In genomic region chr19:45864629-45865082, GRCh38 we compare ENCODE assay signal across 9 cellular contexts. TPM values are rescaled to one million over a fixed set of nuclear protein-coding genes. Genes with fewer than 3 reads are reported as not detected.
DNase-seq lines count a peak whose midpoint lies in the region; ATAC-seq, FAIRE-seq and TF ChIP-seq lines count a peak whose summit lies in the region.
"Had no signal": no experiment of that assay in that cellular context is flagged by ENCODE, and none has a peak within 500 bp of the region (broad histone marks: within the 10 kb centered on the region; RNA-seq: fewer than 3 reads in every experiment).

No MANE protein-coding gene starts in this region.

- H3K4me3 Mint-ChIP-seq in activated CD8-positive, alpha-beta memory T cell treated with anti-CD3 and anti-CD28 coated beads, Interleukin-2, amount 10 ng/mL, durations not matched to agents 7 days and 5 days: peak overlapping the region; percentile 42
- peak overlapping the region; percentile 64 for H3K4me3 Mint-ChIP-seq in activated T-helper 2 cell treated with anti-CD3 and anti-CD28 coated beads, Interferon-gamma antibody, Interleukin-2, Interleukin-4, amounts not matched to agents 10 μg/mL and 5 μg/mL and 100 μg/mL, durations not matched to agents 14 hours and 24 hours and 36 hours (ENCODE audit: low read depth)

- CTCF ChIA-PET in activated CD8-positive, alpha-beta memory T cell treated with anti-CD3 and anti-CD28 coated beads, Interleukin-2, amount 10 ng/mL, durations not matched to agents 7 days and 5 days (lab: Charles Lee): interaction anchor here (1.0 to 8.2 kb wide), 9 partner anchors 11 to 152 kb away, joined by 3 to 117 read pairs (median 4); partner anchors contain the start of genes IRF2BP1, MYPOP and SIX5
- CTCF ChIA-PET in HepG2 (lab: Yijun Ruan, JAX; ENCODE audit: low intra/inter-chr PET ratio, low total read pairs): interaction anchor here (5.8 kb wide), 1 partner anchor 19 kb away, joined by 263 read pairs; the partner anchor contains the start of gene IRF2BP1

- no peak for FAIRE-seq in HepG2 (lab: Jason Lieb, UNC)

- TF ChIP-seq CTCF in HepG2 (CRISPR knock-in tag; IDR thresholded peaks at IDR 0.05): no peak
- no peak for TF ChIP-seq CTCF in stomach (IDR thresholded peaks at IDR 0.05)
- no peak for TF ChIP-seq CTCF in gastroesophageal sphincter (IDR thresholded peaks at IDR 0.05)

- peak overlapping the region; percentile 79 for H3K4me2 ChIP-seq in HepG2 (ENCODE audit: low read depth, low read length)

- H3K36me3 ChIP-seq in HepG2 (replicated peaks in 1 of 2; ENCODE audit: control insufficient read depth in 1 of 2, insufficient read depth in 2 of 2, low read length in 2 of 2) (peaks cover 1 to 2% of the 10 kb centered on the region in 2 experiments; a peak in 3 of 5 replicates), stomach (peaks cover 0 to 14% (median 6%) of the 10 kb centered on the region in 4 donors), gastroesophageal sphincter (peaks cover 0 to 13% of the 10 kb centered on the region in 2 donors)

- BruUV-seq in HepG2 (replicated peaks; lab: Mats Ljungman, UMichigan): TSS peak; percentile 69

- H3K27me3 Mint-ChIP-seq in activated CD8-positive, alpha-beta memory T cell treated with anti-CD3 and anti-CD28 coated beads, Interleukin-2, amount 10 ng/mL, durations not matched to agents 7 days and 5 days: peaks cover 34% of the 10 kb centered on the region
- H3K27me3 Mint-ChIP-seq in activated T-helper 2 cell treated with anti-CD3 and anti-CD28 coated beads, Interferon-gamma antibody, Interleukin-2, Interleukin-4, amounts not matched to agents 10 μg/mL and 5 μg/mL and 100 μg/mL, durations not matched to agents 14 hours and 24 hours and 36 hours (ENCODE audit: low read depth): peaks cover 29% of the 10 kb centered on the region

- no peak overlapping the region for H3K27ac Mint-ChIP-seq in activated CD8-positive, alpha-beta memory T cell treated with anti-CD3 and anti-CD28 coated beads, Interleukin-2, amount 10 ng/mL, durations not matched to agents 7 days and 5 days
- no peak overlapping the region for H3K27ac Mint-ChIP-seq in activated T-helper 2 cell treated with anti-CD3 and anti-CD28 coated beads, Interferon-gamma antibody, Interleukin-2, Interleukin-4, amounts not matched to agents 10 μg/mL and 5 μg/mL and 100 μg/mL, durations not matched to agents 14 hours and 24 hours and 36 hours

- intact Hi-C loops in activated T-helper 2 cell treated with anti-CD3 and anti-CD28 coated beads, Interferon-gamma antibody, Interleukin-2, Interleukin-4, amounts not matched to agents 10 μg/mL and 5 μg/mL and 100 μg/mL, durations not matched to agents 14 hours and 24 hours and 36 hours (cut with micrococcal nuclease): loop anchor here (1.0 to 5.0 kb wide), 2 partner anchors 131 to 132 kb away; partner anchors contain the start of genes CCDC61, FBXO46 and MEIOSIN
- intact Hi-C loops in HepG2 (cut with micrococcal nuclease; ENCODE audit: unreplicated experiment) (loop anchor here (1.0 kb wide), 1 partner anchor 47 kb away; no protein-coding TSS in a partner anchor), stomach (cut with DNase I; ENCODE audit: low total_unique reads) (no loop called here)

- 0 out of 2 replicates have a peak, but pooled peaks cover 14% of the 10 kb centered on the region for H4K20me1 ChIP-seq in HepG2 (ENCODE audit: insufficient read depth, low read length)

- TF ChIP-seq RAD21 in HepG2 (CRISPR knock-in tag; IDR thresholded peaks at IDR 0.05): no peak

- 0% methylated on average over 12 of the region's 12 CpGs for WGBS in HepG2 (ENCODE audit: low lambda C conversion rate)
- 9 to 23% (median 12%) methylated on average over 12 of the region's 12 CpGs for WGBS in stomach, 5 donors
- 6 to 18% methylated on average over 3 to 12 of the region's 12 CpGs for WGBS in gastroesophageal sphincter (ENCODE audit: low coverage in 1 of 2), 2 donors

- TF ChIP-seq POLR2A in HepG2 (IDR thresholded peaks at IDR 0.05; ENCODE audit: insufficient read depth in 1 of 2, low read depth in 2 of 2, low read length in 2 of 2) (no peak), stomach (IDR thresholded peaks at IDR 0.05) (no peak), gastroesophageal sphincter (IDR thresholded peaks at IDR 0.05) (no peak)

- POLR2A ChIA-PET in HepG2 (lab: Yijun Ruan, JAX): interaction anchor here (1.6 to 13.2 kb wide), 9 partner anchors 9 to 147 kb away, joined by 4 to 388 read pairs (median 24); partner anchors contain the start of genes IRF2BP1, MYPOP and SIX5

- ATAC-seq in activated CD8-positive, alpha-beta memory T cell treated with anti-CD3 and anti-CD28 coated beads, Interleukin-2, amount 10 ng/mL, durations not matched to agents 7 days and 5 days: no peak
- no peak for ATAC-seq in HepG2
- ATAC-seq in gastroesophageal sphincter: no peak
- ATAC-seq in HG03521 (IDR thresholded peaks at IDR 0.05; ENCODE audit: unreplicated experiment): no peak

- TF ChIP-seq EP300 in HepG2 (IDR thresholded peaks at IDR 0.05; ENCODE audit: low read depth in 2 of 2, low read length in 2 of 2): no peak
- TF ChIP-seq EP300 in HepG2 (CRISPR knock-in tag; IDR thresholded peaks at IDR 0.05; ENCODE audit: borderline replicate concordance): no peak
- no peak for TF ChIP-seq EP300 in stomach (IDR thresholded peaks at IDR 0.05)
- TF ChIP-seq EP300 in gastroesophageal sphincter (IDR thresholded peaks at IDR 0.05): no peak

- no peaks in the 10 kb centered on the region for H3K9me3 ChIP-seq in HepG2 (ENCODE audit: low read length)
- no peaks in the 10 kb centered on the region for H3K9me3 ChIP-seq in stomach
- no peaks in the 10 kb centered on the region for H3K9me3 ChIP-seq in gastroesophageal sphincter

- H3K4me3 ChIP-seq in HepG2 (replicated peaks in 1 of 3; ENCODE audit: insufficient read depth in 1 of 3, low read depth in 2 of 3, low read length in 3 of 3) (peak overlapping the region; percentile 90 to 97 (median 92)), stomach (peak overlapping the region; percentile 75 to 97 (median 90)), gastroesophageal sphincter (peak overlapping the region in 1 of 2 donors; percentile 94)

- H3K9me3 Mint-ChIP-seq in activated CD8-positive, alpha-beta memory T cell treated with anti-CD3 and anti-CD28 coated beads, Interleukin-2, amount 10 ng/mL, durations not matched to agents 7 days and 5 days (ENCODE audit: low read depth): no peaks in the 10 kb centered on the region
- no peaks in the 10 kb centered on the region for H3K9me3 Mint-ChIP-seq in activated T-helper 2 cell treated with anti-CD3 and anti-CD28 coated beads, Interferon-gamma antibody, Interleukin-2, Interleukin-4, amounts not matched to agents 10 μg/mL and 5 μg/mL and 100 μg/mL, durations not matched to agents 14 hours and 24 hours and 36 hours

- peaks cover 69% of the 10 kb centered on the region for H3K79me2 ChIP-seq in HepG2 (ENCODE audit: insufficient read depth, low read length)

- in situ Hi-C loops in HepG2 (cut with HindIII; ENCODE audit: extremely low pct_ligation_motif_present, low pct_unique_long_range_greater_than_20kb): no loop called here

- H3K9ac ChIP-seq in HepG2 (ENCODE audit: insufficient read depth, low read depth, low read length): peak overlapping the region; percentile 80

- no peak overlapping the region for H2AFZ ChIP-seq in HepG2 (ENCODE audit: low read length)

- peaks cover 32% of the 10 kb centered on the region for H3K4me1 Mint-ChIP-seq in activated CD8-positive, alpha-beta memory T cell treated with anti-CD3 and anti-CD28 coated beads, Interleukin-2, amount 10 ng/mL, durations not matched to agents 7 days and 5 days
- H3K4me1 Mint-ChIP-seq in activated T-helper 2 cell treated with anti-CD3 and anti-CD28 coated beads, Interferon-gamma antibody, Interleukin-2, Interleukin-4, amounts not matched to agents 10 μg/mL and 5 μg/mL and 100 μg/mL, durations not matched to agents 14 hours and 24 hours and 36 hours (ENCODE audit: low read depth): peaks cover 20% of the 10 kb centered on the region

- DNase-seq in activated CD8-positive, alpha-beta memory T cell treated with anti-CD3 and anti-CD28 coated beads, Interleukin-2, amount 10 ng/mL, durations not matched to agents 7 days and 5 days: no peak
- DNase-seq in activated CD8-positive, alpha-beta memory T cell treated with anti-CD3 and anti-CD28 coated beads, Interleukin-2, amount 50 U/mL, for 48 hours: no peak
- no peak for DNase-seq in activated T-helper 2 cell treated with anti-CD3 and anti-CD28 coated beads, Interferon-gamma antibody, Interleukin-2, Interleukin-4, amounts not matched to agents 10 μg/mL and 5 μg/mL and 100 μg/mL, durations not matched to agents 14 hours and 24 hours and 36 hours (ENCODE audit: low spot score)
- DNase-seq in HepG2 (ENCODE audit: low spot score) (no peak), stomach (no peak), NCI-H1092 treated with DMSO at 0.1 percent for 48 hours (lab: John Stamatoyannopoulos, UW) (no peak)
- DNase-seq: SW 1271 had no signal

- H3K27me3 ChIP-seq in HepG2 (ENCODE audit: control insufficient read depth in 1 of 2, insufficient read depth in 2 of 2, low read length in 2 of 2) (no peaks in the 10 kb centered on the region; a peak in 1 of 5 replicates), stomach (peaks cover 0 to 34% (median 9%) of the 10 kb centered on the region in 3 donors), gastroesophageal sphincter (peaks cover 33% of the 10 kb centered on the region)

- H3K27ac ChIP-seq in HepG2 (ENCODE audit: extremely low read length, insufficient read depth, low read length) (peak overlapping the region; percentile 57), stomach (peak overlapping the region; percentile 78 to 96 (median 92)), gastroesophageal sphincter (no peak overlapping the region)

- H3K4me1 ChIP-seq in HepG2 (ENCODE audit: insufficient read depth, low read length) (peaks cover 55% of the 10 kb centered on the region), stomach (peaks cover 24 to 44% (median 39%) of the 10 kb centered on the region in 4 donors), gastroesophageal sphincter (peaks cover 0 to 32% (median 15%) of the 10 kb centered on the region in 3 donors)

- H3K36me3 Mint-ChIP-seq in activated CD8-positive, alpha-beta memory T cell treated with anti-CD3 and anti-CD28 coated beads, Interleukin-2, amount 10 ng/mL, durations not matched to agents 7 days and 5 days: peaks cover 8% of the 10 kb centered on the region
- H3K36me3 Mint-ChIP-seq in activated T-helper 2 cell treated with anti-CD3 and anti-CD28 coated beads, Interferon-gamma antibody, Interleukin-2, Interleukin-4, amounts not matched to agents 10 μg/mL and 5 μg/mL and 100 μg/mL, durations not matched to agents 14 hours and 24 hours and 36 hours (ENCODE audit: low read depth): peaks cover 9% of the 10 kb centered on the region

RNA-seq across cellular contexts. Expression of gene FOXA3, which starts 0.5 kb away (rescaled TPM):
- under 1 TPM in 1 of 2 experiments, not detected in 1; 0.14 TPM for total RNA-seq in activated CD8-positive, alpha-beta memory T cell treated with anti-CD3 and anti-CD28 coated beads, Interleukin-2, amount 10 ng/mL, durations not matched to agents 7 days and 5 days
- total RNA-seq in activated T-helper 2 cell treated with anti-CD3 and anti-CD28 coated beads, Interferon-gamma antibody, Interleukin-2, Interleukin-4, amounts not matched to agents 10 μg/mL and 5 μg/mL and 100 μg/mL, durations not matched to agents 14 hours and 24 hours and 36 hours: 0.37 and 0.60 TPM in 2 replicates
- total RNA-seq in HepG2 (2016; rRNA removed; fragmentation: Illumina TruSeq; extraction: Trizol) (27.6 and 29.8 TPM in 2 replicates), stomach (10 to 100 TPM in 4 of 5 donors, 1 to 10 TPM in 1; 7.6 to 46.7 (median 18.5) TPM), gastroesophageal sphincter (under 1 TPM in 1 of 4 donors, not detected in 3; 0.42 TPM)
- 18.2 and 19.5 TPM in 2 replicates for total RNA-seq in HepG2 (2016; cell fraction: cytosol; rRNA removed; fragmentation: Illumina TruSeq; extraction: Trizol; ENCODE audit: low read depth)
- 27.8 and 29.1 TPM in 2 replicates for total RNA-seq in HepG2 (2016; cell fraction: insoluble cytoplasmic fraction; rRNA removed; fragmentation: Illumina TruSeq; extraction: Trizol)
- 34.4 and 34.7 TPM in 2 replicates for total RNA-seq in HepG2 (2016; cell fraction: membrane; rRNA removed; fragmentation: Illumina TruSeq; extraction: Trizol)
- 12.7 and 14.6 TPM in 2 replicates for total RNA-seq in HepG2 (2016; cell fraction: nucleus; rRNA removed; fragmentation: Illumina TruSeq; extraction: Trizol)
- polyA plus RNA-seq in HepG2 (2011; rRNA removed) (47.6 and 61.6 TPM in 2 replicates), stomach (10 to 100 TPM; 11.9 to 65.8 (median 41.0) TPM)
- polyA plus RNA-seq in HepG2 (2011; cell fraction: cytosol; rRNA removed): 51.9 and 75.3 TPM in 2 replicates
- 17.5 and 27.3 TPM in 2 replicates for polyA plus RNA-seq in HepG2 (2011; cell fraction: nucleus; rRNA removed)
- 16.1 and 27.5 TPM in 2 replicates for polyA plus RNA-seq in HepG2 (2012)
- polyA plus RNA-seq in HepG2 (2016; cell fraction: cytosol; fragmentation: Illumina TruSeq; extraction: Trizol; ENCODE audit: low read depth): 12.4 and 15.4 TPM in 2 replicates
- 32.3 and 32.7 TPM in 2 replicates for polyA plus RNA-seq in HepG2 (2016; cell fraction: insoluble cytoplasmic fraction; fragmentation: Illumina TruSeq; extraction: Trizol; ENCODE audit: low read depth)
- polyA plus RNA-seq in HepG2 (2016; cell fraction: membrane; fragmentation: Illumina TruSeq; extraction: Trizol; ENCODE audit: low read depth): 19.9 and 23.8 TPM in 2 replicates
- polyA plus RNA-seq in HepG2 (2016; cell fraction: nucleus; fragmentation: Illumina TruSeq; extraction: Trizol; ENCODE audit: insufficient read depth, low read depth): 23.8 and 24.4 TPM in 2 replicates
- 0.42 and 103 TPM in 2 replicates for polyA minus RNA-seq in HepG2 (2011; rRNA and poly(A)+ RNA removed; ENCODE audit: low replicate concordance)
- polyA minus RNA-seq in HepG2 (2011; cell fraction: cytosol; rRNA and poly(A)+ RNA removed): 27.8 and 30.5 TPM in 2 replicates
- polyA minus RNA-seq in HepG2 (2011; cell fraction: nucleus; rRNA and poly(A)+ RNA removed): 7.2 and 12.8 TPM in 2 replicates

RNA-seq across cellular contexts. Expression of gene SYMPK, which starts 1.7 kb away (rescaled TPM):
- total RNA-seq in activated CD8-positive, alpha-beta memory T cell treated with anti-CD3 and anti-CD28 coated beads, Interleukin-2, amount 10 ng/mL, durations not matched to agents 7 days and 5 days: 100 to 1,000 TPM; 119 to 125 TPM
- total RNA-seq in activated T-helper 2 cell treated with anti-CD3 and anti-CD28 coated beads, Interferon-gamma antibody, Interleukin-2, Interleukin-4, amounts not matched to agents 10 μg/mL and 5 μg/mL and 100 μg/mL, durations not matched to agents 14 hours and 24 hours and 36 hours: 121 and 131 TPM in 2 replicates
- 19.9 and 21.9 TPM in 2 replicates for total RNA-seq in HepG2 (2016; rRNA removed; fragmentation: Illumina TruSeq; extraction: Trizol)
- total RNA-seq in HepG2 (2016; cell fraction: cytosol; rRNA removed; fragmentation: Illumina TruSeq; extraction: Trizol; ENCODE audit: low read depth): 9.2 and 10.2 TPM in 2 replicates
- 17.2 and 21.4 TPM in 2 replicates for total RNA-seq in HepG2 (2016; cell fraction: insoluble cytoplasmic fraction; rRNA removed; fragmentation: Illumina TruSeq; extraction: Trizol)
- 13.2 and 15.6 TPM in 2 replicates for total RNA-seq in HepG2 (2016; cell fraction: membrane; rRNA removed; fragmentation: Illumina TruSeq; extraction: Trizol)
- total RNA-seq in HepG2 (2016; cell fraction: nucleus; rRNA removed; fragmentation: Illumina TruSeq; extraction: Trizol): 25.6 and 28.5 TPM in 2 replicates
- polyA plus RNA-seq in HepG2 (2011; rRNA removed): 55.7 and 67.8 TPM in 2 replicates
- polyA plus RNA-seq in HepG2 (2011; cell fraction: cytosol; rRNA removed): 29.9 and 41.2 TPM in 2 replicates
- polyA plus RNA-seq in HepG2 (2011; cell fraction: nucleus; rRNA removed): 174 and 217 TPM in 2 replicates
- 38.1 and 46.9 TPM in 2 replicates for polyA plus RNA-seq in HepG2 (2012)
- polyA plus RNA-seq in HepG2 (2016; cell fraction: cytosol; fragmentation: Illumina TruSeq; extraction: Trizol; ENCODE audit: low read depth): 5.0 and 6.1 TPM in 2 replicates
- polyA plus RNA-seq in HepG2 (2016; cell fraction: insoluble cytoplasmic fraction; fragmentation: Illumina TruSeq; extraction: Trizol; ENCODE audit: low read depth): 26.5 and 39.8 TPM in 2 replicates
- polyA plus RNA-seq in HepG2 (2016; cell fraction: membrane; fragmentation: Illumina TruSeq; extraction: Trizol; ENCODE audit: low read depth): 10.4 and 10.6 TPM in 2 replicates
- polyA plus RNA-seq in HepG2 (2016; cell fraction: nucleus; fragmentation: Illumina TruSeq; extraction: Trizol; ENCODE audit: insufficient read depth, low read depth): 86.7 and 87.3 TPM in 2 replicates
- 90.3 and 124 TPM in 2 replicates for polyA minus RNA-seq in HepG2 (2011; rRNA and poly(A)+ RNA removed; ENCODE audit: low replicate concordance)
- 40.3 and 51.8 TPM in 2 replicates for polyA minus RNA-seq in HepG2 (2011; cell fraction: cytosol; rRNA and poly(A)+ RNA removed)
- 40.8 and 43.1 TPM in 2 replicates for polyA minus RNA-seq in HepG2 (2011; cell fraction: nucleus; rRNA and poly(A)+ RNA removed)
- total RNA-seq in stomach: 100 to 1,000 TPM in 2 of 5 donors, 10 to 100 TPM in 3; 32.2 to 420 (median 84.6) TPM
- 100 to 1,000 TPM in 1 of 3 donors, 10 to 100 TPM in 2; 71.9 to 101 (median 75.0) TPM for polyA plus RNA-seq in stomach
- 10 to 100 TPM; 25.5 to 35.6 (median 30.8) TPM for total RNA-seq in gastroesophageal sphincter

RNA-seq across cellular contexts. Expression of gene IRF2BP1, which starts 21.3 kb away (rescaled TPM):
- 10 to 100 TPM; 18.9 to 19.0 TPM for total RNA-seq in activated CD8-positive, alpha-beta memory T cell treated with anti-CD3 and anti-CD28 coated beads, Interleukin-2, amount 10 ng/mL, durations not matched to agents 7 days and 5 days
- total RNA-seq in activated T-helper 2 cell treated with anti-CD3 and anti-CD28 coated beads, Interferon-gamma antibody, Interleukin-2, Interleukin-4, amounts not matched to agents 10 μg/mL and 5 μg/mL and 100 μg/mL, durations not matched to agents 14 hours and 24 hours and 36 hours: 15.7 and 17.1 TPM in 2 replicates
- total RNA-seq in HepG2 (2016; rRNA removed; fragmentation: Illumina TruSeq; extraction: Trizol) (9.7 and 14.3 TPM in 2 replicates), stomach (10 to 100 TPM in 4 of 5 donors, not detected in 1; 13.4 to 75.9 (median 24.1) TPM), gastroesophageal sphincter (10 to 100 TPM; 25.2 to 53.3 (median 36.2) TPM)
- total RNA-seq in HepG2 (2016; cell fraction: cytosol; rRNA removed; fragmentation: Illumina TruSeq; extraction: Trizol; ENCODE audit: low read depth): 2.8 and 3.4 TPM in 2 replicates
- 10.5 and 13.6 TPM in 2 replicates for total RNA-seq in HepG2 (2016; cell fraction: insoluble cytoplasmic fraction; rRNA removed; fragmentation: Illumina TruSeq; extraction: Trizol)
- 8.1 and 9.5 TPM in 2 replicates for total RNA-seq in HepG2 (2016; cell fraction: membrane; rRNA removed; fragmentation: Illumina TruSeq; extraction: Trizol)
- 5.7 and 6.8 TPM in 2 replicates for total RNA-seq in HepG2 (2016; cell fraction: nucleus; rRNA removed; fragmentation: Illumina TruSeq; extraction: Trizol)
- polyA plus RNA-seq in HepG2 (2011; rRNA removed) (4.3 and 6.1 TPM in 2 replicates), stomach (10 to 100 TPM; 11.5 to 12.8 (median 12.8) TPM)
- polyA plus RNA-seq in HepG2 (2011; cell fraction: cytosol; rRNA removed): 4.2 and 8.1 TPM in 2 replicates
- 6.3 and 6.9 TPM in 2 replicates for polyA plus RNA-seq in HepG2 (2011; cell fraction: nucleus; rRNA removed)
- 6.9 and 7.1 TPM in 2 replicates for polyA plus RNA-seq in HepG2 (2012)
- 2.7 TPM in 2 replicates for polyA plus RNA-seq in HepG2 (2016; cell fraction: cytosol; fragmentation: Illumina TruSeq; extraction: Trizol; ENCODE audit: low read depth)
- polyA plus RNA-seq in HepG2 (2016; cell fraction: insoluble cytoplasmic fraction; fragmentation: Illumina TruSeq; extraction: Trizol; ENCODE audit: low read depth): 13.7 and 14.2 TPM in 2 replicates
- 5.9 and 6.5 TPM in 2 replicates for polyA plus RNA-seq in HepG2 (2016; cell fraction: membrane; fragmentation: Illumina TruSeq; extraction: Trizol; ENCODE audit: low read depth)
- polyA plus RNA-seq in HepG2 (2016; cell fraction: nucleus; fragmentation: Illumina TruSeq; extraction: Trizol; ENCODE audit: insufficient read depth, low read depth): 10.3 and 12.1 TPM in 2 replicates
- polyA minus RNA-seq in HepG2 (2011; rRNA and poly(A)+ RNA removed; ENCODE audit: low replicate concordance): 9.0 and 16.6 TPM in 2 replicates
- polyA minus RNA-seq in HepG2 (2011; cell fraction: cytosol; rRNA and poly(A)+ RNA removed): 10.0 and 10.9 TPM in 2 replicates
- 5.2 and 7.0 TPM in 2 replicates for polyA minus RNA-seq in HepG2 (2011; cell fraction: nucleus; rRNA and poly(A)+ RNA removed)

RNA-seq across cellular contexts. Expression of gene MYPOP, which starts 37.8 kb away (rescaled TPM):
- total RNA-seq in activated CD8-positive, alpha-beta memory T cell treated with anti-CD3 and anti-CD28 coated beads, Interleukin-2, amount 10 ng/mL, durations not matched to agents 7 days and 5 days: 10 to 100 TPM; 13.0 to 13.8 TPM
- 7.3 and 8.6 TPM in 2 replicates for total RNA-seq in activated T-helper 2 cell treated with anti-CD3 and anti-CD28 coated beads, Interferon-gamma antibody, Interleukin-2, Interleukin-4, amounts not matched to agents 10 μg/mL and 5 μg/mL and 100 μg/mL, durations not matched to agents 14 hours and 24 hours and 36 hours
- total RNA-seq in HepG2 (2016; rRNA removed; fragmentation: Illumina TruSeq; extraction: Trizol): 2.7 TPM in 2 replicates
- total RNA-seq in HepG2 (2016; cell fraction: cytosol; rRNA removed; fragmentation: Illumina TruSeq; extraction: Trizol; ENCODE audit: low read depth): 4.3 and 5.1 TPM in 2 replicates
- 1.9 and 2.9 TPM in 2 replicates for total RNA-seq in HepG2 (2016; cell fraction: insoluble cytoplasmic fraction; rRNA removed; fragmentation: Illumina TruSeq; extraction: Trizol)
- total RNA-seq in HepG2 (2016; cell fraction: membrane; rRNA removed; fragmentation: Illumina TruSeq; extraction: Trizol): 9.0 and 9.5 TPM in 2 replicates
- 2.3 and 2.8 TPM in 2 replicates for total RNA-seq in HepG2 (2016; cell fraction: nucleus; rRNA removed; fragmentation: Illumina TruSeq; extraction: Trizol)
- polyA plus RNA-seq in HepG2 (2011; rRNA removed): 2.2 and 2.3 TPM in 2 replicates
- polyA plus RNA-seq in HepG2 (2011; cell fraction: cytosol; rRNA removed): 1.5 and 1.6 TPM in 2 replicates
- 5.0 and 5.9 TPM in 2 replicates for polyA plus RNA-seq in HepG2 (2011; cell fraction: nucleus; rRNA removed)
- polyA plus RNA-seq in HepG2 (2012): 5.1 and 6.0 TPM in 2 replicates
- 21.8 and 22.7 TPM in 2 replicates for polyA plus RNA-seq in HepG2 (2016; cell fraction: cytosol; fragmentation: Illumina TruSeq; extraction: Trizol; ENCODE audit: low read depth)
- polyA plus RNA-seq in HepG2 (2016; cell fraction: insoluble cytoplasmic fraction; fragmentation: Illumina TruSeq; extraction: Trizol; ENCODE audit: low read depth): 6.5 and 9.2 TPM in 2 replicates
- polyA plus RNA-seq in HepG2 (2016; cell fraction: membrane; fragmentation: Illumina TruSeq; extraction: Trizol; ENCODE audit: low read depth): 27.3 and 32.0 TPM in 2 replicates
- 16.7 and 17.0 TPM in 2 replicates for polyA plus RNA-seq in HepG2 (2016; cell fraction: nucleus; fragmentation: Illumina TruSeq; extraction: Trizol; ENCODE audit: insufficient read depth, low read depth)
- polyA minus RNA-seq in HepG2 (2011; rRNA and poly(A)+ RNA removed; ENCODE audit: low replicate concordance): 0.23 and 1.9 TPM in 2 replicates
- 2.7 and 2.8 TPM in 2 replicates for polyA minus RNA-seq in HepG2 (2011; cell fraction: cytosol; rRNA and poly(A)+ RNA removed)
- polyA minus RNA-seq in HepG2 (2011; cell fraction: nucleus; rRNA and poly(A)+ RNA removed): 2.4 TPM in 2 replicates
- total RNA-seq in stomach: 10 to 100 TPM in 1 of 5 donors, 1 to 10 TPM in 1, under 1 TPM in 3; 0.58 to 12.2 (median 0.73) TPM
- polyA plus RNA-seq in stomach: 1 to 10 TPM; 4.2 to 5.0 (median 5.0) TPM
- 1 to 10 TPM; 1.3 to 4.6 (median 2.8) TPM for total RNA-seq in gastroesophageal sphincter

RNA-seq across cellular contexts. Expression of gene RSPH6A, which starts 49.5 kb away (rescaled TPM):
- under 1 TPM; 0.19 to 0.23 TPM for total RNA-seq in activated CD8-positive, alpha-beta memory T cell treated with anti-CD3 and anti-CD28 coated beads, Interleukin-2, amount 10 ng/mL, durations not matched to agents 7 days and 5 days
- total RNA-seq in activated T-helper 2 cell treated with anti-CD3 and anti-CD28 coated beads, Interferon-gamma antibody, Interleukin-2, Interleukin-4, amounts not matched to agents 10 μg/mL and 5 μg/mL and 100 μg/mL, durations not matched to agents 14 hours and 24 hours and 36 hours: 0.16 and 0.23 TPM in 2 replicates
- total RNA-seq in HepG2 (2016; rRNA removed; fragmentation: Illumina TruSeq; extraction: Trizol) (0.07 TPM in 1 of 2 replicates, not detected in the other), stomach (1 to 10 TPM in 2 of 5 donors, under 1 TPM in 1, not detected in 2; 0.37 to 5.8 (median 1.4) TPM), gastroesophageal sphincter (under 1 TPM in 1 of 4 donors, not detected in 3; 0.23 TPM)
- not detected in 2 replicates for total RNA-seq in HepG2 (2016; cell fraction: cytosol; rRNA removed; fragmentation: Illumina TruSeq; extraction: Trizol; ENCODE audit: low read depth)
- 0.11 TPM in 1 of 2 replicates, not detected in the other for total RNA-seq in HepG2 (2016; cell fraction: insoluble cytoplasmic fraction; rRNA removed; fragmentation: Illumina TruSeq; extraction: Trizol)
- not detected in 2 replicates for total RNA-seq in HepG2 (2016; cell fraction: membrane; rRNA removed; fragmentation: Illumina TruSeq; extraction: Trizol)
- total RNA-seq in HepG2 (2016; cell fraction: nucleus; rRNA removed; fragmentation: Illumina TruSeq; extraction: Trizol): 0.31 TPM in 1 of 2 replicates, not detected in the other
- polyA plus RNA-seq in HepG2 (2011; rRNA removed) (0.03 TPM in 1 of 2 replicates, not detected in the other), stomach (not detected)
- not detected in 2 replicates for polyA plus RNA-seq in HepG2 (2011; cell fraction: cytosol; rRNA removed)
- 0.45 and 0.59 TPM in 2 replicates for polyA plus RNA-seq in HepG2 (2011; cell fraction: nucleus; rRNA removed)
- not detected in 2 replicates for polyA plus RNA-seq in HepG2 (2012)
- polyA plus RNA-seq in HepG2 (2016; cell fraction: cytosol; fragmentation: Illumina TruSeq; extraction: Trizol; ENCODE audit: low read depth): not detected in 2 replicates
- not detected in 2 replicates for polyA plus RNA-seq in HepG2 (2016; cell fraction: insoluble cytoplasmic fraction; fragmentation: Illumina TruSeq; extraction: Trizol; ENCODE audit: low read depth)
- not detected in 2 replicates for polyA plus RNA-seq in HepG2 (2016; cell fraction: membrane; fragmentation: Illumina TruSeq; extraction: Trizol; ENCODE audit: low read depth)
- not detected in 2 replicates for polyA plus RNA-seq in HepG2 (2016; cell fraction: nucleus; fragmentation: Illumina TruSeq; extraction: Trizol; ENCODE audit: insufficient read depth, low read depth)
- 0.26 and 0.50 TPM in 2 replicates for polyA minus RNA-seq in HepG2 (2011; rRNA and poly(A)+ RNA removed; ENCODE audit: low replicate concordance)
- polyA minus RNA-seq in HepG2 (2011; cell fraction: cytosol; rRNA and poly(A)+ RNA removed): not detected in 2 replicates
- 0.26 and 0.99 TPM in 2 replicates for polyA minus RNA-seq in HepG2 (2011; cell fraction: nucleus; rRNA and poly(A)+ RNA removed)

Comparison
In these comparisons a context has a peak if more than half of its experiments do, and no peak if none do; other contexts are left out.
1. H3K27ac ChIP-seq: peak in HepG2 (single experiment) and stomach (5 of 5); none in gastroesophageal sphincter (0 of 4).